1 cellular context compared by ENCODE assay signal in genomic region chr14:102878970-102879460, GRCh38.
TF ChIP-seq lines count a peak whose summit lies in the region.

No MANE protein-coding gene starts in this region.

TF ChIP-seq in HepG2, 621 proteins besides CTCF, POLR2A, EP300 and RAD21 (continued from another document):
- no peak for TF ChIP-seq ZHX2 (IDR thresholded peaks at IDR 0.05; ENCODE audit: low read depth)
- no peak for TF ChIP-seq ZHX2 (CRISPR knock-in tag; IDR thresholded peaks at IDR 0.05; ENCODE audit: borderline replicate concordance)
- TF ChIP-seq, protein P1, sequence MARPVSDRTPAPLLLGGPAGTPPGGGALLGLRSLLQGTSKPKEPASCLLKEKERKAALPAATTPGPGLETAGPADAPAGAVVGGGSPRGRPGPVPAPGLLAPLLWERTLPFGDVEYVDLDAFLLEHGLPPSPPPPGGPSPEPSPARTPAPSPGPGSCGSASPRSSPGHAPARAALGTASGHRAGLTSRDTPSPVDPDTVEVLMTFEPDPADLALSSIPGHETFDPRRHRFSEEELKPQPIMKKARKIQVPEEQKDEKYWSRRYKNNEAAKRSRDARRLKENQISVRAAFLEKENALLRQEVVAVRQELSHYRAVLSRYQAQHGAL (CRISPR knock-in tag; IDR thresholded peaks at IDR 0.05; ENCODE audit: not compliant biosample characterization): no peak
- TF ChIP-seq TEAD3 (CRISPR knock-in tag; optimal IDR thresholded peaks at IDR 0.05; ENCODE audit: borderline replicate concordance): peak; percentile 96
- TF ChIP-seq, protein P2, sequence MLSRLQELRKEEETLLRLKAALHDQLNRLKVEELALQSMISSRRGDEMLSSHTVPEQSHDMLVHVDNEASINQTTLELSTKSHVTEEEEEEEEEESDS (CRISPR knock-in tag; IDR thresholded peaks at IDR 0.05; ENCODE audit: borderline replicate concordance): no peak
- no peak for TF ChIP-seq ZNF318 (CRISPR knock-in tag; IDR thresholded peaks at IDR 0.05)
- no peak for TF ChIP-seq ZNF609 (CRISPR knock-in tag; IDR thresholded peaks at IDR 0.05; ENCODE audit: borderline replicate concordance)
- no peak for TF ChIP-seq ZNF207 (IDR thresholded peaks at IDR 0.05; ENCODE audit: borderline replicate concordance)
- TF ChIP-seq ZKSCAN1 (IDR thresholded peaks at IDR 0.05; ENCODE audit: low read length): no peak
- no peak for TF ChIP-seq DZIP1 (CRISPR knock-in tag; IDR thresholded peaks at IDR 0.05)
- TF ChIP-seq ZNF136 (CRISPR knock-in tag; IDR thresholded peaks at IDR 0.05; ENCODE audit: low read depth): no peak
- TF ChIP-seq HNF1B (CRISPR knock-in tag; IDR thresholded peaks at IDR 0.05): no peak
- TF ChIP-seq CEBPG (CRISPR knock-in tag; IDR thresholded peaks at IDR 0.05): peak; percentile 47; the same call in 1 of the 2 replicates
- TF ChIP-seq GTF3A (CRISPR knock-in tag; conservative IDR thresholded peaks at IDR 0.05): no peak
- TF ChIP-seq HNRNPH1 (optimal IDR thresholded peaks at IDR 0.05; ENCODE audit: low read depth, low read length): no peak
- TF ChIP-seq NFYB (CRISPR knock-in tag; IDR thresholded peaks at IDR 0.05): no peak
- TF ChIP-seq, protein P3, sequence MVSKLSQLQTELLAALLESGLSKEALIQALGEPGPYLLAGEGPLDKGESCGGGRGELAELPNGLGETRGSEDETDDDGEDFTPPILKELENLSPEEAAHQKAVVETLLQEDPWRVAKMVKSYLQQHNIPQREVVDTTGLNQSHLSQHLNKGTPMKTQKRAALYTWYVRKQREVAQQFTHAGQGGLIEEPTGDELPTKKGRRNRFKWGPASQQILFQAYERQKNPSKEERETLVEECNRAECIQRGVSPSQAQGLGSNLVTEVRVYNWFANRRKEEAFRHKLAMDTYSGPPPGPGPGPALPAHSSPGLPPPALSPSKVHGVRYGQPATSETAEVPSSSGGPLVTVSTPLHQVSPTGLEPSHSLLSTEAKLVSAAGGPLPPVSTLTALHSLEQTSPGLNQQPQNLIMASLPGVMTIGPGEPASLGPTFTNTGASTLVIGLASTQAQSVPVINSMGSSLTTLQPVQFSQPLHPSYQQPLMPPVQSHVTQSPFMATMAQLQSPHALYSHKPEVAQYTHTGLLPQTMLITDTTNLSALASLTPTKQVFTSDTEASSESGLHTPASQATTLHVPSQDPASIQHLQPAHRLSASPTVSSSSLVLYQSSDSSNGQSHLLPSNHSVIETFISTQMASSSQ (IDR thresholded peaks at IDR 0.05; ENCODE audit: low read depth): no peak
- TF ChIP-seq, protein P3 (CRISPR knock-in tag; IDR thresholded peaks at IDR 0.05; ENCODE audit: borderline replicate concordance): no peak
